Comparison of ENCODE assay signal across 8 cellular contexts in genomic region chr22:30602049-30602448, GRCh38. TPM values are rescaled to one million over a fixed set of nuclear protein-coding genes. Genes with fewer than 3 reads are reported as not detected.
DNase-seq lines count a peak whose midpoint lies in the region; ATAC-seq lines count a peak whose summit lies in the region.

No MANE protein-coding gene starts in this region.

- no peaks in the 10 kb centered on the region for H3K36me3 Mint-ChIP-seq in activated CD4-positive, alpha-beta memory T cell treated with anti-CD3 and anti-CD28 coated beads for 36 hours
- H3K36me3 Mint-ChIP-seq in memory B cell: no peaks in the 10 kb centered on the region

- no peaks in the 10 kb centered on the region for H3K9me3 Mint-ChIP-seq in activated CD4-positive, alpha-beta memory T cell treated with anti-CD3 and anti-CD28 coated beads for 36 hours
- no peaks in the 10 kb centered on the region for H3K9me3 Mint-ChIP-seq in memory B cell

- no peak overlapping the region for H3K4me3 Mint-ChIP-seq in activated CD4-positive, alpha-beta memory T cell treated with anti-CD3 and anti-CD28 coated beads for 36 hours
- no peak overlapping the region for H3K4me3 Mint-ChIP-seq in memory B cell

- POLR2A ChIA-PET in activated CD4-positive, alpha-beta memory T cell treated with anti-CD3 and anti-CD28 coated beads for 36 hours (lab: Charles Lee): interaction anchor here (0.6 to 1.8 kb wide), 2 partner anchors 10 to 144 kb away, joined by 4 read pairs; partner anchors contain the start of gene PES1

- intact Hi-C loops in activated CD4-positive, alpha-beta memory T cell treated with anti-CD3 and anti-CD28 coated beads for 36 hours (cut with micrococcal nuclease): loop anchor here (10.0 kb wide), 1 partner anchor 207 kb away; the partner anchor contains the start of gene SEC14L2

- in situ Hi-C loops in G401 (cut with HindIII; ENCODE audit: low sequenced_read_pairs): no loop called here

- ATAC-seq in memory B cell (ENCODE audit: low read depth) (peak; percentile 61), HG02623 (IDR thresholded peaks at IDR 0.05; ENCODE audit: unreplicated experiment) (no peak), GM19467 (IDR thresholded peaks at IDR 0.05; ENCODE audit: unreplicated experiment) (no peak)

- peaks cover 14% of the 10 kb centered on the region for H3K4me1 Mint-ChIP-seq in activated CD4-positive, alpha-beta memory T cell treated with anti-CD3 and anti-CD28 coated beads for 36 hours (ENCODE audit: low read depth)
- H3K4me1 Mint-ChIP-seq in memory B cell: peaks cover 9% of the 10 kb centered on the region

- H3K27ac Mint-ChIP-seq in activated CD4-positive, alpha-beta memory T cell treated with anti-CD3 and anti-CD28 coated beads for 36 hours: no peak overlapping the region
- peak overlapping the region; percentile 39 for H3K27ac Mint-ChIP-seq in memory B cell

- no peaks in the 10 kb centered on the region for H3K27me3 Mint-ChIP-seq in activated CD4-positive, alpha-beta memory T cell treated with anti-CD3 and anti-CD28 coated beads for 36 hours
- no peaks in the 10 kb centered on the region for H3K27me3 Mint-ChIP-seq in memory B cell

- DNase-seq in G401 (ENCODE audit: low spot score): peak; percentile 19
- DNase-seq in M059J (ENCODE audit: low read depth): peak; percentile 52
- DNase-seq in activated CD4-positive, alpha-beta memory T cell treated with anti-CD3 and anti-CD28 coated beads for 36 hours: peak; percentile 18
- DNase-seq in memory B cell (ENCODE audit: low spot score in 2 of 2): no peak
- DNase-seq in activated CD4-positive, CD25-positive, alpha-beta regulatory T cell treated with anti-CD3 and anti-CD28 coated beads, Interleukin-2, amount 50 U/mL, for 72 hours: no peak
- DNase-seq in DMS79 (lab: John Stamatoyannopoulos, UW): no peak

- CTCF ChIA-PET in activated CD4-positive, alpha-beta memory T cell treated with anti-CD3 and anti-CD28 coated beads for 36 hours (lab: Charles Lee): interaction anchor here (0.6 to 1.9 kb wide), 13 partner anchors 9 to 212 kb away, joined by 3 to 7 read pairs (median 4); partner anchors contain the start of genes DUSP18 and PES1

RNA-seq across cellular contexts. Expression of gene TCN2, which starts 4.9 kb away (rescaled TPM):
- total RNA-seq in G401 (2014; rRNA removed; shearing (Covaris generic)): 12.9 and 17.1 TPM in 2 replicates
- 5.8 and 6.2 TPM in 2 replicates for total RNA-seq in M059J (2014; rRNA removed; shearing (Covaris generic))
- total RNA-seq in activated CD4-positive, alpha-beta memory T cell treated with anti-CD3 and anti-CD28 coated beads for 36 hours: under 1 TPM; 0.19 to 0.31 TPM

RNA-seq across cellular contexts. Expression of gene PES1, which starts 10.3 kb away (rescaled TPM):
- 133 and 162 TPM in 2 replicates for total RNA-seq in G401 (2014; rRNA removed; shearing (Covaris generic))
- total RNA-seq in M059J (2014; rRNA removed; shearing (Covaris generic)): 53.1 and 57.9 TPM in 2 replicates
- 10 to 100 TPM; 99.3 to 99.6 TPM for total RNA-seq in activated CD4-positive, alpha-beta memory T cell treated with anti-CD3 and anti-CD28 coated beads for 36 hours

RNA-seq across cellular contexts. Expression of gene GAL3ST1, which starts 27.6 kb away (rescaled TPM):
- 3.9 TPM in 1 of 2 replicates, not detected in the other for total RNA-seq in G401 (2014; rRNA removed; shearing (Covaris generic))
- not detected in 2 replicates for total RNA-seq in M059J (2014; rRNA removed; shearing (Covaris generic))
- not detected for total RNA-seq in activated CD4-positive, alpha-beta memory T cell treated with anti-CD3 and anti-CD28 coated beads for 36 hours

RNA-seq across cellular contexts. Expression of gene SLC35E4, which starts 33.5 kb away (rescaled TPM):
- total RNA-seq in G401 (2014; rRNA removed; shearing (Covaris generic)): 6.3 and 15.5 TPM in 2 replicates
- 7.6 and 9.0 TPM in 2 replicates for total RNA-seq in M059J (2014; rRNA removed; shearing (Covaris generic))
- 1 to 10 TPM; 5.2 to 5.9 TPM for total RNA-seq in activated CD4-positive, alpha-beta memory T cell treated with anti-CD3 and anti-CD28 coated beads for 36 hours

RNA-seq across cellular contexts. Expression of gene SEC14L6, which starts 55.5 kb away (rescaled TPM):
- not detected in 2 replicates for total RNA-seq in G401 (2014; rRNA removed; shearing (Covaris generic))
- total RNA-seq in M059J (2014; rRNA removed; shearing (Covaris generic)): not detected in 2 replicates
- under 1 TPM in 1 of 2 experiments, not detected in 1; 0.17 TPM for total RNA-seq in activated CD4-positive, alpha-beta memory T cell treated with anti-CD3 and anti-CD28 coated beads for 36 hours

Comparison
In these comparisons a context has a peak if more than half of its experiments do, and no peak if none do; other contexts are left out.
1. DNase-seq: peak in G401 (single experiment), M059J (single experiment) and activated CD4-positive, alpha-beta memory T cell treated with anti-CD3 and anti-CD28 coated beads for 36 hours (single experiment); none in memory B cell (0 of 2), activated CD4-positive, CD25-positive, alpha-beta regulatory T cell treated with anti-CD3 and anti-CD28 coated beads, Interleukin-2, amount 50 U/mL, for 72 hours (single experiment) and DMS79 (single experiment).